1 cellular context compared by ENCODE assay signal in the genomic region with DNA sequence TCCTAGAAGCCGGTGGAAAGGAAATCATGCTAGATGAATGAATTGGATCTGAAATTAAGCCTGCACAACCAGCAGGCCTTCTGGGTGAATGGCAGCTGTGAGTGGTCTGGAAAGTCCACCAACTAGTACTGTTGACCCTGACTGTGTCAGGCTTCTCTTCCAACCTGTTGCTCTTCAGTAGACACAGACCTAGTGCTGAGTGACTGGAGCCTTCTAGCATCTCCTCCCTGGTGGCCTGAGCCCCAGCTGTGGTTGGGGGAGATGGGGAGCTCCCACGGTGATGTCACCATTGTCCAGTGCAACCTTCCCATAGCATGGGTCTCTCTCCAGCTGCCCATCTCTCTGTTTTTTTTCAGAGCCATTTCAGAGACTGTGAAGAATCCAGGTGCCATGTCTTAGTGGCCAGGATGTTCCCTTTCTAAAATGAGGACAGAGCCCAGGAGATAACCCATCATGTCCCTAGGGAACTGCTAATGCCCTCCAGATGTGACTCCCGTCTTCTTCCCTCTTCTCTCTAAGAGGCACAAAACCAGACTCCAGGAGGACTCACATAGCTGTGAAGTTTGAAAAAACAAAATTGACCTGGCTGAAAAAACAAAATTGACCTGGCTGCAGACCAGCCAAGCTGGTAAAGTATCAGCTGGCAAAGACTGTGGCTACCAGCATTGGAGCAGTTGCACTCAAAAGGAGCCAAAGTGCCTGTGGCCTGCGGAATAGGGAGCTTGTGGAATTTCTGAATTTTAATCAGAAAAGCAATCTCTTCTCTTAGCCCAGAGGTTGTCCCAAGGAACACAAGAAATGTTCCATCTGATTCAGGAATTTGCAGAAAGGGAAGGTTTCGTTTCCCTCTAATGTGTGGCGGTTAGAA.
TF ChIP-seq lines count a peak whose summit lies in the region.

No MANE protein-coding gene starts in this region.

TF ChIP-seq in HepG2, 621 proteins besides CTCF, POLR2A, EP300 and RAD21:
- TF ChIP-seq ZFYVE20 (CRISPR knock-in tag; IDR thresholded peaks at IDR 0.05; ENCODE audit: borderline replicate concordance, low read depth) (no peak), RBM22 (optimal IDR thresholded peaks at IDR 0.05; ENCODE audit: low read length) (peak; percentile 64)
